In genomic region chr10:50557130-50557682, GRCh38 we compare ENCODE assay signal across 15 cellular contexts.
"Had no signal": no experiment of that assay in that cellular context is flagged by ENCODE, and none has a peak within 500 bp of the region (broad histone marks: within the 10 kb centered on the region; RNA-seq: fewer than 3 reads in every experiment).

No MANE protein-coding gene starts in this region.

- H3K9me3 ChIP-seq: gastrocnemius medialis, mucosa of descending colon, neutrophil, right atrium auricular region, thyroid gland, uterus had no signal

- DNase-seq: effector memory CD4-positive, alpha-beta T cell; gastrocnemius medialis; left cardiac atrium; mucosa of descending colon; naive thymus-derived CD8-positive, alpha-beta T cell; small intestine; stimulated activated CD4-positive, alpha-beta T cell treated with anti-CD3 and anti-CD28 coated beads, Interleukin-12 subunit alpha, Interleukin-12 subunit beta, amount 100 ng/mL, for 4 hours; stimulated activated naive CD4-positive, alpha-beta T cell treated with Interleukin-2 at 50 U/mL for 16 hours; thyroid gland; uterus had no signal

- H3K36me3 ChIP-seq: gastrocnemius medialis, neutrophil, right atrium auricular region, thyroid gland, uterus had no signal

- H3K9me3 Mint-ChIP-seq: naive thymus-derived CD8-positive, alpha-beta T cell; type B pancreatic cell had no signal

- H3K27ac Mint-ChIP-seq: type B pancreatic cell had no signal

- H3K36me3 Mint-ChIP-seq: type B pancreatic cell had no signal

- FAIRE-seq: endometrium, keratinocyte, small intestine had no signal

- H3K4me3 Mint-ChIP-seq: naive thymus-derived CD8-positive, alpha-beta T cell; type B pancreatic cell had no signal

- H3K27ac ChIP-seq: neutrophil had no signal

- H3K27me3 ChIP-seq: gastrocnemius medialis, neutrophil, right atrium auricular region, thyroid gland, uterus had no signal

- H3K4me3 ChIP-seq: gastrocnemius medialis, mucosa of descending colon, right atrium auricular region, thyroid gland, uterus had no signal

- H3K27me3 Mint-ChIP-seq: naive thymus-derived CD8-positive, alpha-beta T cell; type B pancreatic cell had no signal
